Comparison of ENCODE assay signal across 8 cellular contexts in the genomic region with DNA sequence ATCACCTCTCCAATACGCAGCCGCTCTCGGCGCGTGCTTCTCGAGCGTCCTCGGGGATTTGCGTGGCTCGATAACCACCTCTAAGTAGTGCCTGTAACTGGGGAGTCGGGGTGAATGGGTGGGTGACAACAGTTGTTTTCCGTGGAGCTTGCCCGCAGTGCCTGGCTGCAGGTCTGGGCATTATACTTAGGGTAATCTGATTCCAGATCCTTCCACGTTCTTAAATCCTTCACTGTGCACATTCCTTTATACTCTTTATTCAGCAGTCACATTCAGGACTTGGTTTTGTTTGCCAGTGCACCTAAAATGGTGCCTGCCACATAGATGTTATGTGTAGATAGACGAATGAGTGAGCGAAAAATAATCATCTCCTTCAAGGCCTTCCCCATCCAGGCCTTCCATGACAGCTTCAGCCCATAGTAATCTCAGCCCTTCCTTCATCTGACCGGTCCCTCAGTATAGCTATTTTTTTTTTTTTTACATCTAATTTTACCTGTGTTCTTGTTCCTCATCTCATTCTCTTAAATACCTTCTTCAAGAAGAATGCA. TPM values are rescaled to one million over a fixed set of nuclear protein-coding genes. Genes with fewer than 3 reads are reported as not detected.
DNase-seq lines count a peak whose midpoint lies in the region; ATAC-seq, FAIRE-seq and TF ChIP-seq lines count a peak whose summit lies in the region.

No MANE protein-coding gene starts in this region.

- H3K9ac ChIP-seq in kidney (ENCODE audit: low read length in 2 of 2) = peak overlapping the region; percentile 97 to 99

- H3K4me3 ChIP-seq in BJ (ENCODE audit: low read depth, low read length) (peak overlapping the region; percentile 79), kidney (ENCODE audit: low read length in 2 of 2) (peak overlapping the region; percentile 95), thoracic aorta (peak overlapping the region; percentile 85)

- 0 to 3% (median 1%) methylated on average over 17 of the region's 17 CpGs for WGBS in adipose tissue, 3 donors

- CTCF ChIA-PET in BJ (lab: Yijun Ruan, JAX) = interaction anchor here (1.1 to 1.3 kb wide), 2 partner anchors 17 to 32 kb away, joined by 3 to 4 read pairs; no protein-coding TSS in a partner anchor

- H3K4me1 ChIP-seq in kidney (ENCODE audit: control insufficient read depth in 1 of 2, insufficient read depth in 1 of 2, low read depth in 1 of 2, low read length in 2 of 2) = peaks cover 0 to 8% of the 10 kb centered on the region in 2 donors
- peaks cover 12 to 20% of the 10 kb centered on the region in 2 donors for H3K4me1 ChIP-seq in thoracic aorta (ENCODE audit: control insufficient read depth in 1 of 2, low read depth in 2 of 2)

- FAIRE-seq in kidney (lab: Jason Lieb, UNC) = no peak

- intact Hi-C loops in kidney (cut with DNase I) = no loop called here

- H3K27ac ChIP-seq in adipose tissue (ENCODE audit: low read depth, low read length) = peak overlapping the region; percentile 39
- peak overlapping the region; percentile 89 to 93 for H3K27ac ChIP-seq in kidney (ENCODE audit: low read depth in 2 of 2, low read length in 2 of 2)
- peak overlapping the region; percentile 93 to 95 for H3K27ac ChIP-seq in thoracic aorta

- POLR2A ChIA-PET in BJ (lab: Charles Lee) = interaction anchor here (0.6 to 1.0 kb wide), 4 partner anchors 11 to 651 kb away, joined by 3 to 6 read pairs (median 3); a partner anchor contains a TSS

- TF ChIP-seq CTCF in BJ (IDR thresholded peaks at IDR 0.05; ENCODE audit: insufficient read depth, low read depth, low read length) = no peak
- TF ChIP-seq CTCF in kidney (IDR thresholded peaks at IDR 0.05; ENCODE audit: borderline replicate concordance, extremely low read depth, insufficient read depth) = no peak
- TF ChIP-seq CTCF in thoracic aorta (IDR thresholded peaks at IDR 0.05) = no peak

- ATAC-seq in HG03095 (IDR thresholded peaks at IDR 0.05; ENCODE audit: unreplicated experiment) (peak; percentile 18), thoracic aorta (ENCODE audit: insufficient number of reproducible peaks, low FRiP score, low read depth) (peak; percentile 5)

- DNase-seq in BJ (ENCODE audit: low read depth) (no peak), kidney (no peak), thoracic aorta (ENCODE audit: low spot score) (no peak), SIG-M5 (lab: John Stamatoyannopoulos, UW) (no peak), ureter (ENCODE audit: low spot score) (no peak), cortex of kidney (lab: John Stamatoyannopoulos, UW) (no peak)

- H3K36me3 ChIP-seq in BJ (ENCODE audit: control insufficient read depth, insufficient read depth, low read length) = peaks cover 11% of the 10 kb centered on the region
- H3K36me3 ChIP-seq in kidney (ENCODE audit: control insufficient read depth in 1 of 2, insufficient read depth in 2 of 2, low read length in 2 of 2) = peaks cover 10 to 21% of the 10 kb centered on the region in 2 donors
- peaks cover 17% of the 10 kb centered on the region for H3K36me3 ChIP-seq in thoracic aorta

- H3K9me3 ChIP-seq in kidney (ENCODE audit: control insufficient read depth in 1 of 2, low read length in 2 of 2) (no peaks in the 10 kb centered on the region), thoracic aorta (no peaks in the 10 kb centered on the region)

- H3K27me3 ChIP-seq in BJ (ENCODE audit: control insufficient read depth, insufficient read depth, low read length) = no peaks in the 10 kb centered on the region
- no peaks in the 10 kb centered on the region for H3K27me3 ChIP-seq in thoracic aorta (replicated peaks; ENCODE audit: insufficient read depth)

RNA-seq across cellular contexts. Expression of a gene that starts 0.6 kb away (rescaled TPM):
- 31.6 and 35.0 TPM in 2 replicates for polyA plus RNA-seq in BJ (2011; rRNA removed)
- 32.1 and 44.4 TPM in 2 replicates for polyA minus RNA-seq in BJ (2011; rRNA and poly(A)+ RNA removed)
- 10 to 100 TPM; 15.4 to 26.0 (median 20.7) TPM for polyA plus RNA-seq in adipose tissue
- 43.1 TPM for total RNA-seq in kidney
- polyA plus RNA-seq in kidney (ENCODE audit: insufficient read depth, low read depth, low replicate concordance) = 24.1 TPM
- 10 to 100 TPM; 14.1 to 39.9 TPM for total RNA-seq in thoracic aorta
- 79.8 TPM for total RNA-seq in ureter

RNA-seq across cellular contexts. Expression of a gene that starts 54.5 kb away (rescaled TPM):
- polyA plus RNA-seq in BJ (2011; rRNA removed) = 183 and 195 TPM in 2 replicates
- 256 and 364 TPM in 2 replicates for polyA minus RNA-seq in BJ (2011; rRNA and poly(A)+ RNA removed)
- polyA plus RNA-seq in adipose tissue = 10 to 100 TPM; 47.9 to 95.3 (median 66.0) TPM
- total RNA-seq in kidney = 174 TPM
- polyA plus RNA-seq in kidney (ENCODE audit: insufficient read depth, low read depth, low replicate concordance) = 83.3 TPM
- total RNA-seq in thoracic aorta = 100 to 1,000 TPM; 145 to 184 TPM
- total RNA-seq in ureter = 244 TPM

Comparison
In these comparisons a context has a peak if more than half of its experiments do, and no peak if none do; other contexts are left out.
1. H3K27ac ChIP-seq: peak in every context shown above with its lines; median percentile 94 in thoracic aorta; 91 in kidney; 39 in adipose tissue.